In the genomic region with DNA sequence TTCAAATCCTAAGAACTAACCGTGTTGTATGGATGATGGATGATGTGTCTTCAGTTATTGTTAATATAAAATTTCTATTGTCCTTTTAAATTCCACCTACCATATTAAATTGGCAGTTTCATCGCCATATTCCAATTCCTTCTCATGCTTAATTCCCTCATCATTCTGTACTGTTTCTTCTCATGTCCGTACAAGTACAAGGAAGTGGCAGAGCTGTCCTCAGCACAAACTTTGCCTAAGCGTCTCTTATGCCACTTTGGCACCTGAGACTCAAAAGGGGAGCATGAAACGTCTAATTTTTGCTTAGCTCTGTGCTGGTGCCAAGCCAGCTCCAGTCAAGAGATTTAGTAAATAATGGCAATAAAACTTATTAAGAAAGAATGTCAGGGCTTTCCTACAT, we compare ENCODE assay signal across 23 cellular contexts.
"Had no signal": no experiment of that assay in that cellular context is flagged by ENCODE, and none has a peak within 500 bp of the region (broad histone marks: within the 10 kb centered on the region; RNA-seq: fewer than 3 reads in every experiment).

No MANE protein-coding gene starts in this region.

- H3K27ac ChIP-seq: heart left ventricle, neutrophil, psoas muscle, spleen, thoracic aorta, transverse colon had no signal

- ATAC-seq: effector memory CD8-positive, alpha-beta T cell; heart left ventricle; left cardiac atrium; left ventricle myocardium superior; psoas muscle; sciatic nerve; stimulated activated naive B cell treated with anti-CD40 and anti-IgM and Interleukin-4, amounts not matched to agents 10 μg/mL and 1 μg/mL and 100 μg/mL, for 72 hours; stimulated activated naive CD8-positive, alpha-beta T cell treated with anti-CD3 and anti-CD28 coated beads, Interleukin-15, amount 100 ng/mL, for 72 hours had no signal

- H3K4me1 Mint-ChIP-seq: naive B cell; nephron progenitor cell; stimulated activated naive B cell treated with anti-CD40 and anti-IgM and Interleukin-4, amounts not matched to agents 10 μg/mL and 1 μg/mL and 100 μg/mL, for 72 hours; stimulated activated naive CD8-positive, alpha-beta T cell treated with anti-CD3 and anti-CD28 coated beads, Interleukin-15, amount 100 ng/mL, for 72 hours had no signal

- DNase-seq: cerebellar nuclear complex; effector memory CD8-positive, alpha-beta T cell; heart left ventricle; hippocampal formation; islet precursor cell; left cardiac atrium; left ventricle myocardium superior; mesendoderm; naive B cell; nephron progenitor cell; psoas muscle; spleen; stimulated activated CD4-positive, alpha-beta T cell treated with anti-CD3 and anti-CD28 coated beads, Interleukin-15, amount 100 ng/mL, for 24 hours; stimulated activated CD4-positive, alpha-beta T cell treated with anti-CD3 and anti-CD28 coated beads, Interleukin-2, amount 100 ng/mL, for 24 hours; stimulated activated CD4-positive, alpha-beta T cell treated with anti-CD3 and anti-CD28 coated beads, Interleukin-4, amount 100 ng/mL, for 4 hours; stimulated activated naive B cell treated with anti-CD40 and anti-IgM and Interleukin-4, amounts not matched to agents 10 μg/mL and 1 μg/mL and 100 μg/mL, for 72 hours; stimulated activated naive CD8-positive, alpha-beta T cell treated with anti-CD3 and anti-CD28 coated beads, Interleukin-15, amount 100 ng/mL, for 72 hours; transverse colon had no signal

- H3K4me3 ChIP-seq: heart left ventricle, lung, psoas muscle, spleen, thoracic aorta, transverse colon had no signal

- H3K36me3 Mint-ChIP-seq: naive B cell; stimulated activated naive B cell treated with anti-CD40 and anti-IgM and Interleukin-4, amounts not matched to agents 10 μg/mL and 1 μg/mL and 100 μg/mL, for 72 hours had no signal

- H3K4me1 ChIP-seq: psoas muscle, spleen, transverse colon had no signal

- H3K27ac Mint-ChIP-seq: dendritic cell treated with granulocyte-macrophage colony-stimulating factor and Interleukin-4, amounts not matched to agents 40 ng/mL and 50 ng/mL, for 4 days; effector memory CD8-positive, alpha-beta T cell; naive B cell; nephron progenitor cell; stimulated activated naive B cell treated with anti-CD40 and anti-IgM and Interleukin-4, amounts not matched to agents 10 μg/mL and 1 μg/mL and 100 μg/mL, for 72 hours; stimulated activated naive CD8-positive, alpha-beta T cell treated with anti-CD3 and anti-CD28 coated beads, Interleukin-15, amount 100 ng/mL, for 72 hours had no signal

- H3K9me3 Mint-ChIP-seq: dendritic cell treated with granulocyte-macrophage colony-stimulating factor and Interleukin-4, amounts not matched to agents 40 ng/mL and 50 ng/mL, for 4 days; effector memory CD8-positive, alpha-beta T cell; naive B cell; stimulated activated naive B cell treated with anti-CD40 and anti-IgM and Interleukin-4, amounts not matched to agents 10 μg/mL and 1 μg/mL and 100 μg/mL, for 72 hours; stimulated activated naive CD8-positive, alpha-beta T cell treated with anti-CD3 and anti-CD28 coated beads, Interleukin-15, amount 100 ng/mL, for 72 hours had no signal

- H3K36me3 ChIP-seq: heart left ventricle, neutrophil, spleen, thoracic aorta, transverse colon had no signal

- H3K27me3 ChIP-seq: heart left ventricle, neutrophil, transverse colon had no signal

- H3K4me3 Mint-ChIP-seq: dendritic cell treated with granulocyte-macrophage colony-stimulating factor and Interleukin-4, amounts not matched to agents 40 ng/mL and 50 ng/mL, for 4 days; effector memory CD8-positive, alpha-beta T cell; naive B cell; nephron progenitor cell; stimulated activated naive B cell treated with anti-CD40 and anti-IgM and Interleukin-4, amounts not matched to agents 10 μg/mL and 1 μg/mL and 100 μg/mL, for 72 hours; stimulated activated naive CD8-positive, alpha-beta T cell treated with anti-CD3 and anti-CD28 coated beads, Interleukin-15, amount 100 ng/mL, for 72 hours had no signal

- H3K27me3 Mint-ChIP-seq: dendritic cell treated with granulocyte-macrophage colony-stimulating factor and Interleukin-4, amounts not matched to agents 40 ng/mL and 50 ng/mL, for 4 days; stimulated activated naive B cell treated with anti-CD40 and anti-IgM and Interleukin-4, amounts not matched to agents 10 μg/mL and 1 μg/mL and 100 μg/mL, for 72 hours had no signal

- H3K9me3 ChIP-seq: heart left ventricle, neutrophil, psoas muscle, spleen, thoracic aorta, transverse colon had no signal
